30 cellular contexts compared by ENCODE assay signal in genomic region chr3:3086239-3086638, GRCh38. TPM values are rescaled to one million over a fixed set of nuclear protein-coding genes. Genes with fewer than 3 reads are reported as not detected.
"Had no signal": no experiment of that assay in that cellular context is flagged by ENCODE, and none has a peak within 500 bp of the region (broad histone marks: within the 10 kb centered on the region; RNA-seq: fewer than 3 reads in every experiment).

No MANE protein-coding gene starts in this region.

- H3K9me3 ChIP-seq: breast epithelium, pancreas, prostate gland, sigmoid colon, stomach, thyroid gland, upper lobe of left lung had no signal

- DNase-seq: activated CD4-positive, alpha-beta T cell treated with anti-CD3 and anti-CD28 coated beads for 36 hours; activated CD4-positive, CD25-positive, alpha-beta regulatory T cell; activated CD8-positive, alpha-beta memory T cell treated with anti-CD3 and anti-CD28 coated beads, Interleukin-2, amount 10 ng/mL, durations not matched to agents 7 days and 5 days; activated CD8-positive, alpha-beta T cell treated with anti-CD3 and anti-CD28 coated beads, Interleukin-2, amount 10 ng/mL, durations not matched to agents 7 days and 5 days; activated T-cell treated with anti-CD3 and anti-CD28 coated beads, Interleukin-2, amount 50 U/mL, for 48 hours; central memory CD4-positive, alpha-beta T cell; endodermal cell; foreskin fibroblast; head of caudate nucleus; hippocampal formation; immature natural killer cell; kidney; left colon; mammary epithelial cell; midbrain; naive thymus-derived CD4-positive, alpha-beta T cell; nucleus accumbens; pancreas; retina; sigmoid colon; small intestine; stimulated activated CD4-positive, alpha-beta T cell treated with anti-CD3 and anti-CD28 coated beads, Interleukin-4, amount 100 ng/mL, for 24 hours; stomach; T1000; thyroid gland; upper lobe of left lung had no signal

- FAIRE-seq: kidney, pancreas, small intestine had no signal

- ATAC-seq: activated CD4-positive, alpha-beta T cell treated with anti-CD3 and anti-CD28 coated beads for 36 hours; activated CD8-positive, alpha-beta memory T cell treated with anti-CD3 and anti-CD28 coated beads, Interleukin-2, amount 10 ng/mL, durations not matched to agents 7 days and 5 days; activated CD8-positive, alpha-beta T cell treated with anti-CD3 and anti-CD28 coated beads, Interleukin-2, amount 10 ng/mL, durations not matched to agents 7 days and 5 days; esophagus mucosa; left colon; naive thymus-derived CD4-positive, alpha-beta T cell; pancreas had no signal

- H3K27me3 ChIP-seq: breast epithelium, pancreas, sigmoid colon, stomach, thyroid gland, upper lobe of left lung had no signal

- H3K4me1 ChIP-seq: breast epithelium, pancreas, prostate gland, sigmoid colon, stomach, thyroid gland, upper lobe of left lung had no signal

- H3K36me3 ChIP-seq: breast epithelium, pancreas, prostate gland, sigmoid colon, stomach, thyroid gland, upper lobe of left lung had no signal

- H3K4me3 ChIP-seq: breast epithelium, pancreas, prostate gland, sigmoid colon, stomach, thyroid gland, upper lobe of left lung had no signal

- H3K27ac ChIP-seq: breast epithelium, pancreas, prostate gland, sigmoid colon, stomach, thyroid gland, upper lobe of left lung had no signal

RNA-seq across cellular contexts. Expression of gene IL5RA, which starts 23.9 kb away (rescaled TPM):
- total RNA-seq: activated CD8-positive, alpha-beta memory T cell treated with anti-CD3 and anti-CD28 coated beads, Interleukin-2, amount 10 ng/mL, durations not matched to agents 7 days and 5 days; activated CD8-positive, alpha-beta T cell treated with anti-CD3 and anti-CD28 coated beads, Interleukin-2, amount 10 ng/mL, durations not matched to agents 7 days and 5 days; activated T-helper 2 cell treated with anti-CD3 and anti-CD28 coated beads, Interferon-gamma antibody, Interleukin-2, Interleukin-4, amounts not matched to agents 10 μg/mL and 5 μg/mL and 100 μg/mL, durations not matched to agents 14 hours and 24 hours and 36 hours; endodermal cell; esophagus mucosa; mammary epithelial cell had no signal
- polyA plus RNA-seq: mammary epithelial cell; naive thymus-derived CD4-positive, alpha-beta T cell had no signal
